In the genomic region with DNA sequence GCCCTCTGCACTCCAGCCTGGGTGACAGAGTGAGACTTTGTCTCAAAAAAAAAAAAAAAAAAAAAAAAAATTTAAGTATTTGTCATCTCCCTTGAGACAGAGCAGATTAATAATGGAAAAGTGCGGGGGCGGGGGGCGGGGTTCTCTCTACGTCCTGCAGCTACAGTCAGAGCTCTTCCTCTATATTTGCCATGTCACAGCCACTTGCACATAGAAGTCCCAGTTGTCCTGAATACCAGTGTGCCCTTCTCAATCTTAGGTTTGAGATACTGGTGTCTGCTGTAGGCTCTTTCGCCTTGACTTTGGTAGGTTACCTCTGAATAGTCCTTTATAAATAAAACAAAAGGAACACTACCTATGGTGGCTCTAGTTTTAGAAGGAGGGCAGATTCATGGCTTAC, we compare ENCODE assay signal across 12 cellular contexts.
DNase-seq lines count a peak whose midpoint lies in the region; ATAC-seq, FAIRE-seq and TF ChIP-seq lines count a peak whose summit lies in the region.
"Had no signal": no experiment of that assay in that cellular context is flagged by ENCODE, and none has a peak within 500 bp of the region (broad histone marks: within the 10 kb centered on the region; RNA-seq: fewer than 3 reads in every experiment).

No MANE protein-coding gene starts in this region.

- H3K27ac Mint-ChIP-seq in activated CD8-positive, alpha-beta T cell treated with anti-CD3 and anti-CD28 coated beads for 36 hours: no peak overlapping the region
- H3K27ac Mint-ChIP-seq: IgD-negative memory B cell; natural killer cell treated with Interleukin-12 subunit alpha and Interleukin-12 subunit beta and Interleukin-15 and Interleukin-18, amount 100 ng/mL, for 72 hours had no signal

- H3K9me3 ChIP-seq in colonic mucosa: no peaks in the 10 kb centered on the region
- no peaks in the 10 kb centered on the region for H3K9me3 ChIP-seq in osteoblast (ENCODE audit: low read depth, low read length)

- POLR2A ChIA-PET in activated CD8-positive, alpha-beta T cell treated with anti-CD3 and anti-CD28 coated beads for 36 hours (lab: Charles Lee): no interaction called here
- POLR2A ChIA-PET in HEK293T (lab: Yijun Ruan, JAX): no interaction called here

- no peak overlapping the region for H3K4me3 Mint-ChIP-seq in activated CD8-positive, alpha-beta T cell treated with anti-CD3 and anti-CD28 coated beads for 36 hours
- H3K4me3 Mint-ChIP-seq: IgD-negative memory B cell; natural killer cell treated with Interleukin-12 subunit alpha and Interleukin-12 subunit beta and Interleukin-15 and Interleukin-18, amount 100 ng/mL, for 72 hours had no signal

- peaks cover 7% of the 10 kb centered on the region for H3K27me3 Mint-ChIP-seq in activated CD8-positive, alpha-beta T cell treated with anti-CD3 and anti-CD28 coated beads for 36 hours

- H3K79me2 ChIP-seq in osteoblast (ENCODE audit: insufficient read depth, low read length): no peaks in the 10 kb centered on the region

- H3K4me2 ChIP-seq in osteoblast (ENCODE audit: insufficient read depth, low read length): peak overlapping the region; percentile 13

- no peaks in the 10 kb centered on the region for H3K9me3 Mint-ChIP-seq in activated CD8-positive, alpha-beta T cell treated with anti-CD3 and anti-CD28 coated beads for 36 hours

- ATAC-seq in GM18502 (IDR thresholded peaks at IDR 0.05; ENCODE audit: poor library complexity, unreplicated experiment) (peak; percentile 57), HG03280 (IDR thresholded peaks at IDR 0.05; ENCODE audit: unreplicated experiment) (no peak)
- ATAC-seq in activated CD8-positive, alpha-beta T cell treated with anti-CD3 and anti-CD28 coated beads for 36 hours: no peak
- ATAC-seq: natural killer cell treated with Interleukin-12 subunit alpha and Interleukin-12 subunit beta and Interleukin-15 and Interleukin-18, amount 100 ng/mL, for 72 hours; Panc1 had no signal

- no peak overlapping the region for H2AFZ ChIP-seq in osteoblast (ENCODE audit: low read length)

- H3K4me3 ChIP-seq in colonic mucosa (no peak overlapping the region), osteoblast (ENCODE audit: insufficient read depth, low read length) (no peak overlapping the region)

- no peak overlapping the region for H3K9ac ChIP-seq in colonic mucosa (ENCODE audit: low read depth in 2 of 2, low read length in 2 of 2)

- DNase-seq in HK-2 (ENCODE audit: unreplicated experiment) (peak; percentile 54), colonic mucosa (no peak), osteoblast (ENCODE audit: insufficient read length, low spot score, missing footprints) (no peak), HTR-8/SVneo (ENCODE audit: insufficient read length, low spot score) (no peak), HEK293T (ENCODE audit: extremely low spot score) (no peak)
- no peak for DNase-seq in activated CD8-positive, alpha-beta T cell treated with anti-CD3 and anti-CD28 coated beads for 36 hours

- H3K27me3 ChIP-seq in colonic mucosa (no peaks in the 10 kb centered on the region), osteoblast (ENCODE audit: insufficient read depth, low read length) (no peaks in the 10 kb centered on the region)

- FAIRE-seq in HTR-8/SVneo (lab: Jason Lieb, UNC): no peak
- FAIRE-seq: endometrium had no signal

- H3K27ac ChIP-seq in colonic mucosa: peak overlapping the region; percentile 35
- peak overlapping the region; percentile 99 for H3K27ac ChIP-seq in osteoblast (ENCODE audit: low read depth, low read length)

- no peaks in the 10 kb centered on the region for H3K4me1 ChIP-seq in colonic mucosa
- H3K4me1 ChIP-seq in osteoblast (ENCODE audit: insufficient read depth, low read length): peaks cover 73% of the 10 kb centered on the region

- H3K36me3 ChIP-seq in colonic mucosa (no peaks in the 10 kb centered on the region), osteoblast (ENCODE audit: insufficient read depth, low read length) (no peaks in the 10 kb centered on the region)

- TF ChIP-seq CTCF in colonic mucosa (IDR thresholded peaks at IDR 0.05): no peak
- TF ChIP-seq CTCF in osteoblast (IDR thresholded peaks at IDR 0.05; ENCODE audit: extremely low read depth, low read depth, low read length): no peak
- no peak for TF ChIP-seq CTCF in activated CD8-positive, alpha-beta T cell treated with anti-CD3 and anti-CD28 coated beads for 36 hours (IDR thresholded peaks at IDR 0.05)

- no peaks in the 10 kb centered on the region for H4K20me1 ChIP-seq in osteoblast (ENCODE audit: insufficient read depth, low read length)

- peaks cover 3% of the 10 kb centered on the region for H3K4me1 Mint-ChIP-seq in activated CD8-positive, alpha-beta T cell treated with anti-CD3 and anti-CD28 coated beads for 36 hours (ENCODE audit: low read depth)

- H3K36me3 Mint-ChIP-seq in activated CD8-positive, alpha-beta T cell treated with anti-CD3 and anti-CD28 coated beads for 36 hours (ENCODE audit: low read depth): no peaks in the 10 kb centered on the region
- H3K36me3 Mint-ChIP-seq: IgD-negative memory B cell; natural killer cell treated with Interleukin-12 subunit alpha and Interleukin-12 subunit beta and Interleukin-15 and Interleukin-18, amount 100 ng/mL, for 72 hours had no signal

- intact Hi-C loops in colonic mucosa (cut with DNase I): no loop called here
- intact Hi-C loops in activated CD8-positive, alpha-beta T cell treated with anti-CD3 and anti-CD28 coated beads for 36 hours (cut with micrococcal nuclease): no loop called here

- CTCF ChIA-PET in activated CD8-positive, alpha-beta T cell treated with anti-CD3 and anti-CD28 coated beads for 36 hours (lab: Charles Lee): no interaction called here
- CTCF ChIA-PET in HEK293T (lab: Yijun Ruan, JAX): interaction anchor here (0.7 kb wide), 1 partner anchor 72 kb away, joined by 3 read pairs; no protein-coding TSS in a partner anchor

TF ChIP-seq in HEK293T, 16 proteins besides CTCF, POLR2A, EP300 and RAD21:
- TF ChIP-seq ZNF384 (IDR thresholded peaks at IDR 0.05) (no peak), FOXM1 (IDR thresholded peaks at IDR 0.05; ENCODE audit: borderline replicate concordance) (no peak), SP1 (IDR thresholded peaks at IDR 0.05) (no peak), HDGF (IDR thresholded peaks at IDR 0.05; ENCODE audit: borderline replicate concordance) (no peak), LEF1 (IDR thresholded peaks at IDR 0.05; ENCODE audit: borderline replicate concordance) (no peak), ELF4 (IDR thresholded peaks at IDR 0.05) (no peak), BHLHE40 (IDR thresholded peaks at IDR 0.05; ENCODE audit: borderline replicate concordance) (no peak), SUZ12 (IDR thresholded peaks at IDR 0.05) (no peak), FOXK2 (IDR thresholded peaks at IDR 0.05) (no peak), ARNT (IDR thresholded peaks at IDR 0.05) (no peak), FOXA1 (IDR thresholded peaks at IDR 0.05) (no peak), CTBP1 (IDR thresholded peaks at IDR 0.05; ENCODE audit: borderline replicate concordance) (no peak)
- TF ChIP-seq, protein P1, sequence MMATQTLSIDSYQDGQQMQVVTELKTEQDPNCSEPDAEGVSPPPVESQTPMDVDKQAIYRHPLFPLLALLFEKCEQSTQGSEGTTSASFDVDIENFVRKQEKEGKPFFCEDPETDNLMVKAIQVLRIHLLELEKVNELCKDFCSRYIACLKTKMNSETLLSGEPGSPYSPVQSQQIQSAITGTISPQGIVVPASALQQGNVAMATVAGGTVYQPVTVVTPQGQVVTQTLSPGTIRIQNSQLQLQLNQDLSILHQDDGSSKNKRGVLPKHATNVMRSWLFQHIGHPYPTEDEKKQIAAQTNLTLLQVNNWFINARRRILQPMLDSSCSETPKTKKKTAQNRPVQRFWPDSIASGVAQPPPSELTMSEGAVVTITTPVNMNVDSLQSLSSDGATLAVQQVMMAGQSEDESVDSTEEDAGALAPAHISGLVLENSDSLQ (IDR thresholded peaks at IDR 0.05): no peak
